Comparison of ENCODE assay signal across 1 cellular context in the genomic region with DNA sequence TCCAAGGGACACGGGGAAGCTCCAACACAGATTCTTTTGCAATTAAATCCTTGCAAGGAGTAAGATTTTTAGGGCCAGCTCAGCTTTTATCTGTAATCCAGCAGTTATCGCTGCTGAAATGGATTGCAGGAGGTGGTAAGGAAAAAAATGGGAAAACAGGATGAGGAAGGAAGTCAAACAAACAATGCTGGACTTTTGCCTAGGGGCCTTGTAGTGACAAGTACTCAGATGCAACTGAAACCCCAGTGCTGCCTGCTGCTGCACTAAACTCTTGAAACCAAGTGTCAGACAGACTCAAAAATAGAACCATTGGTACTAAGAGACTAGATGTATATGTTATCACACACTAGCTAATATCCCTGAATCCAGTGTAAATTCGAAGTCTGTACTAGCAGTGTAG.
TF ChIP-seq lines count a peak whose summit lies in the region.

No MANE protein-coding gene starts in this region.

TF ChIP-seq in HepG2, 621 proteins besides CTCF, POLR2A, EP300 and RAD21 (continued from another document and continues in another):
- TF ChIP-seq, protein P1, sequence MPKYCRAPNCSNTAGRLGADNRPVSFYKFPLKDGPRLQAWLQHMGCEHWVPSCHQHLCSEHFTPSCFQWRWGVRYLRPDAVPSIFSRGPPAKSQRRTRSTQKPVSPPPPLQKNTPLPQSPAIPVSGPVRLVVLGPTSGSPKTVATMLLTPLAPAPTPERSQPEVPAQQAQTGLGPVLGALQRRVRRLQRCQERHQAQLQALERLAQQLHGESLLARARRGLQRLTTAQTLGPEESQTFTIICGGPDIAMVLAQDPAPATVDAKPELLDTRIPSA (CRISPR knock-in tag; IDR thresholded peaks at IDR 0.05; ENCODE audit: borderline replicate concordance), result no peak
- TF ChIP-seq, protein P2, sequence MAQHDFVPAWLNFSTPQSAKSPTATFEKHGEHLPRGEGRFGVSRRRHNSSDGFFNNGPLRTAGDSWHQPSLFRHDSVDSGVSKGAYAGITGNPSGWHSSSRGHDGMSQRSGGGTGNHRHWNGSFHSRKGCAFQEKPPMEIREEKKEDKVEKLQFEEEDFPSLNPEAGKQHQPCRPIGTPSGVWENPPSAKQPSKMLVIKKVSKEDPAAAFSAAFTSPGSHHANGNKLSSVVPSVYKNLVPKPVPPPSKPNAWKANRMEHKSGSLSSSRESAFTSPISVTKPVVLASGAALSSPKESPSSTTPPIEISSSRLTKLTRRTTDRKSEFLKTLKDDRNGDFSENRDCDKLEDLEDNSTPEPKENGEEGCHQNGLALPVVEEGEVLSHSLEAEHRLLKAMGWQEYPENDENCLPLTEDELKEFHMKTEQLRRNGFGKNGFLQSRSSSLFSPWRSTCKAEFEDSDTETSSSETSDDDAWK (CRISPR knock-in tag; IDR thresholded peaks at IDR 0.05), result no peak
- peak; percentile 80 for TF ChIP-seq NCOA2 (CRISPR knock-in tag; IDR thresholded peaks at IDR 0.05)
- TF ChIP-seq KDM3A (CRISPR knock-in tag; IDR thresholded peaks at IDR 0.05; ENCODE audit: low read depth), result no peak
- TF ChIP-seq NFKBIZ (CRISPR knock-in tag; IDR thresholded peaks at IDR 0.05), result 0 out of 2 replicates have a peak, but pooled peaks have one; percentile 60
- TF ChIP-seq, protein P3, sequence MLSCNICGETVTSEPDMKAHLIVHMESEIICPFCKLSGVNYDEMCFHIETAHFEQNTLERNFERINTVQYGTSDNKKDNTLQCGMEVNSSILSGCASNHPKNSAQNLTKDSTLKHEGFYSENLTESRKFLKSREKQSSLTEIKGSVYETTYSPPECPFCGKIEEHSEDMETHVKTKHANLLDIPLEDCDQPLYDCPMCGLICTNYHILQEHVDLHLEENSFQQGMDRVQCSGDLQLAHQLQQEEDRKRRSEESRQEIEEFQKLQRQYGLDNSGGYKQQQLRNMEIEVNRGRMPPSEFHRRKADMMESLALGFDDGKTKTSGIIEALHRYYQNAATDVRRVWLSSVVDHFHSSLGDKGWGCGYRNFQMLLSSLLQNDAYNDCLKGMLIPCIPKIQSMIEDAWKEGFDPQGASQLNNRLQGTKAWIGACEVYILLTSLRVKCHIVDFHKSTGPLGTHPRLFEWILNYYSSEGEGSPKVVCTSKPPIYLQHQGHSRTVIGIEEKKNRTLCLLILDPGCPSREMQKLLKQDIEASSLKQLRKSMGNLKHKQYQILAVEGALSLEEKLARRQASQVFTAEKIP (CRISPR knock-in tag; IDR thresholded peaks at IDR 0.05; ENCODE audit: borderline replicate concordance), result no peak
- TF ChIP-seq, protein P4, sequence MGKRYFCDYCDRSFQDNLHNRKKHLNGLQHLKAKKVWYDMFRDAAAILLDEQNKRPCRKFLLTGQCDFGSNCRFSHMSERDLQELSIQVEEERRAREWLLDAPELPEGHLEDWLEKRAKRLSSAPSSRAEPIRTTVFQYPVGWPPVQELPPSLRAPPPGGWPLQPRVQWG (CRISPR knock-in tag; IDR thresholded peaks at IDR 0.05; ENCODE audit: borderline replicate concordance, low read depth), result no peak
- TF ChIP-seq ZNF598 (CRISPR knock-in tag; IDR thresholded peaks at IDR 0.05; ENCODE audit: borderline replicate concordance), result no peak
- TF ChIP-seq ZNF235 (CRISPR knock-in tag; IDR thresholded peaks at IDR 0.05; ENCODE audit: borderline replicate concordance), result no peak
- TF ChIP-seq KLF15 (CRISPR knock-in tag; IDR thresholded peaks at IDR 0.05; ENCODE audit: borderline replicate concordance), result no peak
- TF ChIP-seq, protein P5, sequence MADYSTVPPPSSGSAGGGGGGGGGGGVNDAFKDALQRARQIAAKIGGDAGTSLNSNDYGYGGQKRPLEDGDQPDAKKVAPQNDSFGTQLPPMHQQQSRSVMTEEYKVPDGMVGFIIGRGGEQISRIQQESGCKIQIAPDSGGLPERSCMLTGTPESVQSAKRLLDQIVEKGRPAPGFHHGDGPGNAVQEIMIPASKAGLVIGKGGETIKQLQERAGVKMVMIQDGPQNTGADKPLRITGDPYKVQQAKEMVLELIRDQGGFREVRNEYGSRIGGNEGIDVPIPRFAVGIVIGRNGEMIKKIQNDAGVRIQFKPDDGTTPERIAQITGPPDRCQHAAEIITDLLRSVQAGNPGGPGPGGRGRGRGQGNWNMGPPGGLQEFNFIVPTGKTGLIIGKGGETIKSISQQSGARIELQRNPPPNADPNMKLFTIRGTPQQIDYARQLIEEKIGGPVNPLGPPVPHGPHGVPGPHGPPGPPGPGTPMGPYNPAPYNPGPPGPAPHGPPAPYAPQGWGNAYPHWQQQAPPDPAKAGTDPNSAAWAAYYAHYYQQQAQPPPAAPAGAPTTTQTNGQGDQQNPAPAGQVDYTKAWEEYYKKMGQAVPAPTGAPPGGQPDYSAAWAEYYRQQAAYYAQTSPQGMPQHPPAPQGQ (CRISPR knock-in tag; IDR thresholded peaks at IDR 0.05; ENCODE audit: borderline replicate concordance), result no peak
- no peak for TF ChIP-seq ZNF496 (CRISPR knock-in tag; IDR thresholded peaks at IDR 0.05; ENCODE audit: insufficient replicate concordance)
- no peak for TF ChIP-seq HES4 (CRISPR knock-in tag; IDR thresholded peaks at IDR 0.05; ENCODE audit: borderline replicate concordance)
- TF ChIP-seq ATM (IDR thresholded peaks at IDR 0.05; ENCODE audit: borderline replicate concordance), result no peak
- TF ChIP-seq ZNF652 (CRISPR knock-in tag; IDR thresholded peaks at IDR 0.05; ENCODE audit: borderline replicate concordance, low read depth), result peak; percentile 75
- TF ChIP-seq MXD4 (CRISPR knock-in tag; IDR thresholded peaks at IDR 0.05), result no peak
- TF ChIP-seq JUNB (CRISPR knock-in tag; IDR thresholded peaks at IDR 0.05; ENCODE audit: borderline replicate concordance), result no peak
- TF ChIP-seq ONECUT2 (CRISPR knock-in tag; IDR thresholded peaks at IDR 0.05), result no peak
- no peak for TF ChIP-seq PHF20 (CRISPR knock-in tag; IDR thresholded peaks at IDR 0.05)
- peak; percentile 52; the same call in 1 of the 2 replicates for TF ChIP-seq IRF2 (CRISPR knock-in tag; IDR thresholded peaks at IDR 0.05)
- TF ChIP-seq KAT8 (CRISPR knock-in tag; IDR thresholded peaks at IDR 0.05), result peak; percentile 20; the same call in 1 of the 2 replicates
- no peak for TF ChIP-seq TBX3 (IDR thresholded peaks at IDR 0.05; ENCODE audit: borderline replicate concordance)
- TF ChIP-seq SALL1 (CRISPR knock-in tag; IDR thresholded peaks at IDR 0.05), result peak; percentile 52; the same call in 1 of the 2 replicates
- TF ChIP-seq ZNF451 (CRISPR knock-in tag; IDR thresholded peaks at IDR 0.05), result no peak
- TF ChIP-seq PHF8 (CRISPR knock-in tag; IDR thresholded peaks at IDR 0.05), result no peak
- TF ChIP-seq, protein P6, sequence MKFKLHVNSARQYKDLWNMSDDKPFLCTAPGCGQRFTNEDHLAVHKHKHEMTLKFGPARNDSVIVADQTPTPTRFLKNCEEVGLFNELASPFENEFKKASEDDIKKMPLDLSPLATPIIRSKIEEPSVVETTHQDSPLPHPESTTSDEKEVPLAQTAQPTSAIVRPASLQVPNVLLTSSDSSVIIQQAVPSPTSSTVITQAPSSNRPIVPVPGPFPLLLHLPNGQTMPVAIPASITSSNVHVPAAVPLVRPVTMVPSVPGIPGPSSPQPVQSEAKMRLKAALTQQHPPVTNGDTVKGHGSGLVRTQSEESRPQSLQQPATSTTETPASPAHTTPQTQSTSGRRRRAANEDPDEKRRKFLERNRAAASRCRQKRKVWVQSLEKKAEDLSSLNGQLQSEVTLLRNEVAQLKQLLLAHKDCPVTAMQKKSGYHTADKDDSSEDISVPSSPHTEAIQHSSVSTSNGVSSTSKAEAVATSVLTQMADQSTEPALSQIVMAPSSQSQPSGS (CRISPR knock-in tag; IDR thresholded peaks at IDR 0.05), result 0 out of 2 replicates have a peak, but pooled peaks have one; percentile 25
- peak; percentile 58; the same call in 1 of the 2 replicates for TF ChIP-seq GATA4 (IDR thresholded peaks at IDR 0.05; ENCODE audit: borderline replicate concordance, low read depth)
- TF ChIP-seq, protein P7, sequence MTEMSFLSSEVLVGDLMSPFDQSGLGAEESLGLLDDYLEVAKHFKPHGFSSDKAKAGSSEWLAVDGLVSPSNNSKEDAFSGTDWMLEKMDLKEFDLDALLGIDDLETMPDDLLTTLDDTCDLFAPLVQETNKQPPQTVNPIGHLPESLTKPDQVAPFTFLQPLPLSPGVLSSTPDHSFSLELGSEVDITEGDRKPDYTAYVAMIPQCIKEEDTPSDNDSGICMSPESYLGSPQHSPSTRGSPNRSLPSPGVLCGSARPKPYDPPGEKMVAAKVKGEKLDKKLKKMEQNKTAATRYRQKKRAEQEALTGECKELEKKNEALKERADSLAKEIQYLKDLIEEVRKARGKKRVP (CRISPR knock-in tag; IDR thresholded peaks at IDR 0.05), result peak in 1 of 2 experiments; percentile 52; a peak in 2 of 4 replicates
- TF ChIP-seq, protein P8, sequence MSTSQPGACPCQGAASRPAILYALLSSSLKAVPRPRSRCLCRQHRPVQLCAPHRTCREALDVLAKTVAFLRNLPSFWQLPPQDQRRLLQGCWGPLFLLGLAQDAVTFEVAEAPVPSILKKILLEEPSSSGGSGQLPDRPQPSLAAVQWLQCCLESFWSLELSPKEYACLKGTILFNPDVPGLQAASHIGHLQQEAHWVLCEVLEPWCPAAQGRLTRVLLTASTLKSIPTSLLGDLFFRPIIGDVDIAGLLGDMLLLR (CRISPR knock-in tag; IDR thresholded peaks at IDR 0.05), result no peak
- no peak for TF ChIP-seq ZNF563 (CRISPR knock-in tag; IDR thresholded peaks at IDR 0.05)
- no peak for TF ChIP-seq NCOA1 (CRISPR knock-in tag; IDR thresholded peaks at IDR 0.05)
- no peak for TF ChIP-seq SMARCE1 (IDR thresholded peaks at IDR 0.05; ENCODE audit: borderline replicate concordance)
- TF ChIP-seq AGO2 (optimal IDR thresholded peaks at IDR 0.05; ENCODE audit: low read depth, low read length), result no peak
- TF ChIP-seq HDAC6 (IDR thresholded peaks at IDR 0.05; ENCODE audit: low read depth, low read length), result no peak
- no peak for TF ChIP-seq ZFP90 (CRISPR knock-in tag; IDR thresholded peaks at IDR 0.05; ENCODE audit: borderline replicate concordance)
- TF ChIP-seq ZSCAN31 (CRISPR knock-in tag; IDR thresholded peaks at IDR 0.05; ENCODE audit: low read depth), result no peak
- TF ChIP-seq, protein P9, sequence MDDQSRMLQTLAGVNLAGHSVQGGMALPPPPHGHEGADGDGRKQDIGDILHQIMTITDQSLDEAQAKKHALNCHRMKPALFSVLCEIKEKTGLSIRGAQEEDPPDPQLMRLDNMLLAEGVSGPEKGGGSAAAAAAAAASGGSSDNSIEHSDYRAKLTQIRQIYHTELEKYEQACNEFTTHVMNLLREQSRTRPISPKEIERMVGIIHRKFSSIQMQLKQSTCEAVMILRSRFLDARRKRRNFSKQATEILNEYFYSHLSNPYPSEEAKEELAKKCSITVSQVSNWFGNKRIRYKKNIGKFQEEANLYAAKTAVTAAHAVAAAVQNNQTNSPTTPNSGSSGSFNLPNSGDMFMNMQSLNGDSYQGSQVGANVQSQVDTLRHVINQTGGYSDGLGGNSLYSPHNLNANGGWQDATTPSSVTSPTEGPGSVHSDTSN (CRISPR knock-in tag; IDR thresholded peaks at IDR 0.05; ENCODE audit: borderline replicate concordance), result no peak
- TF ChIP-seq ZNF768 (CRISPR knock-in tag; IDR thresholded peaks at IDR 0.05), result no peak
- TF ChIP-seq, protein P10, sequence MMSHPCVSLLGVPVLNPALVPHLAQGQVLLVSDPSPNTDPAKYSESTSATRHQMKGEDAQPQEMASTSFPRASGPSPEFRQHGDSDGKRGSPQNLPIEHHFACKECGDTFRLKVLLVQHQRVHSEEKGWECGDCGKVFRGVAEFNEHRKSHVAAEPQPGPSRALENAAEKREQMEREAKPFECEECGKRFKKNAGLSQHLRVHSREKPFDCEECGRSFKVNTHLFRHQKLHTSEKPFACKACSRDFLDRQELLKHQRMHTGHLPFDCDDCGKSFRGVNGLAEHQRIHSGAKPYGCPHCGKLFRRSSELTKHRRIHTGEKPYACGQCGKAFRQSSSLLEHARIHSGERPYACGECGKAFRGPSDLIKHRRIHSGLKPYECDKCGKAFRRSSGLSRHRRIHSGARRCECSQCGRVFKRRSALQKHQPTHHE (CRISPR knock-in tag; IDR thresholded peaks at IDR 0.05; ENCODE audit: borderline replicate concordance), result no peak
- TF ChIP-seq TEAD3 (CRISPR knock-in tag; optimal IDR thresholded peaks at IDR 0.05; ENCODE audit: borderline replicate concordance), result no peak
- no peak for TF ChIP-seq TBL1XR1 (IDR thresholded peaks at IDR 0.05; ENCODE audit: borderline replicate concordance, low read length, partially characterized antibody)
- no peak for TF ChIP-seq ZNF431 (CRISPR knock-in tag; IDR thresholded peaks at IDR 0.05; ENCODE audit: borderline replicate concordance, low read depth)
- TF ChIP-seq, protein P11, sequence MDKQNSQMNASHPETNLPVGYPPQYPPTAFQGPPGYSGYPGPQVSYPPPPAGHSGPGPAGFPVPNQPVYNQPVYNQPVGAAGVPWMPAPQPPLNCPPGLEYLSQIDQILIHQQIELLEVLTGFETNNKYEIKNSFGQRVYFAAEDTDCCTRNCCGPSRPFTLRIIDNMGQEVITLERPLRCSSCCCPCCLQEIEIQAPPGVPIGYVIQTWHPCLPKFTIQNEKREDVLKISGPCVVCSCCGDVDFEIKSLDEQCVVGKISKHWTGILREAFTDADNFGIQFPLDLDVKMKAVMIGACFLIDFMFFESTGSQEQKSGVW (CRISPR knock-in tag; IDR thresholded peaks at IDR 0.05; ENCODE audit: borderline replicate concordance), result no peak
- no peak for TF ChIP-seq ZBTB21 (CRISPR knock-in tag; IDR thresholded peaks at IDR 0.05)
- TF ChIP-seq ZNF616 (CRISPR knock-in tag; IDR thresholded peaks at IDR 0.05; ENCODE audit: low read depth), result no peak
- no peak for TF ChIP-seq NFE2L2 (IDR thresholded peaks at IDR 0.05; ENCODE audit: low read length)
- TF ChIP-seq ZKSCAN5 (CRISPR knock-in tag; IDR thresholded peaks at IDR 0.05), result no peak
- TF ChIP-seq, protein P12, sequence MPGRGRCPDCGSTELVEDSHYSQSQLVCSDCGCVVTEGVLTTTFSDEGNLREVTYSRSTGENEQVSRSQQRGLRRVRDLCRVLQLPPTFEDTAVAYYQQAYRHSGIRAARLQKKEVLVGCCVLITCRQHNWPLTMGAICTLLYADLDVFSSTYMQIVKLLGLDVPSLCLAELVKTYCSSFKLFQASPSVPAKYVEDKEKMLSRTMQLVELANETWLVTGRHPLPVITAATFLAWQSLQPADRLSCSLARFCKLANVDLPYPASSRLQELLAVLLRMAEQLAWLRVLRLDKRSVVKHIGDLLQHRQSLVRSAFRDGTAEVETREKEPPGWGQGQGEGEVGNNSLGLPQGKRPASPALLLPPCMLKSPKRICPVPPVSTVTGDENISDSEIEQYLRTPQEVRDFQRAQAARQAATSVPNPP (CRISPR knock-in tag; IDR thresholded peaks at IDR 0.05), result no peak
- TF ChIP-seq ZSCAN9 (CRISPR knock-in tag; IDR thresholded peaks at IDR 0.05; ENCODE audit: borderline replicate concordance), result no peak
- TF ChIP-seq ZNF703 (CRISPR knock-in tag; IDR thresholded peaks at IDR 0.05; ENCODE audit: borderline replicate concordance), result no peak
- TF ChIP-seq ZNF484 (CRISPR knock-in tag; IDR thresholded peaks at IDR 0.05; ENCODE audit: borderline replicate concordance, low read depth), result no peak
- TF ChIP-seq ZNF44 (CRISPR knock-in tag; IDR thresholded peaks at IDR 0.05), result no peak
- TF ChIP-seq BCL6 (CRISPR knock-in tag; IDR thresholded peaks at IDR 0.05), result peak; percentile 53; the same call in 1 of the 2 replicates
- no peak for TF ChIP-seq ZNF143 (CRISPR knock-in tag; IDR thresholded peaks at IDR 0.05)
- TF ChIP-seq TBP (CRISPR knock-in tag; IDR thresholded peaks at IDR 0.05), result no peak
- TF ChIP-seq, protein P13, sequence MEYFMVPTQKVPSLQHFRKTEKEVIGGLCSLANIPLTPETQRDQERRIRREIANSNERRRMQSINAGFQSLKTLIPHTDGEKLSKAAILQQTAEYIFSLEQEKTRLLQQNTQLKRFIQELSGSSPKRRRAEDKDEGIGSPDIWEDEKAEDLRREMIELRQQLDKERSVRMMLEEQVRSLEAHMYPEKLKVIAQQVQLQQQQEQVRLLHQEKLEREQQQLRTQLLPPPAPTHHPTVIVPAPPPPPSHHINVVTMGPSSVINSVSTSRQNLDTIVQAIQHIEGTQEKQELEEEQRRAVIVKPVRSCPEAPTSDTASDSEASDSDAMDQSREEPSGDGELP (IDR thresholded peaks at IDR 0.05; ENCODE audit: borderline replicate concordance, low read depth), result no peak
